ENCODE assay signal across 8 cellular contexts in the genomic region with DNA sequence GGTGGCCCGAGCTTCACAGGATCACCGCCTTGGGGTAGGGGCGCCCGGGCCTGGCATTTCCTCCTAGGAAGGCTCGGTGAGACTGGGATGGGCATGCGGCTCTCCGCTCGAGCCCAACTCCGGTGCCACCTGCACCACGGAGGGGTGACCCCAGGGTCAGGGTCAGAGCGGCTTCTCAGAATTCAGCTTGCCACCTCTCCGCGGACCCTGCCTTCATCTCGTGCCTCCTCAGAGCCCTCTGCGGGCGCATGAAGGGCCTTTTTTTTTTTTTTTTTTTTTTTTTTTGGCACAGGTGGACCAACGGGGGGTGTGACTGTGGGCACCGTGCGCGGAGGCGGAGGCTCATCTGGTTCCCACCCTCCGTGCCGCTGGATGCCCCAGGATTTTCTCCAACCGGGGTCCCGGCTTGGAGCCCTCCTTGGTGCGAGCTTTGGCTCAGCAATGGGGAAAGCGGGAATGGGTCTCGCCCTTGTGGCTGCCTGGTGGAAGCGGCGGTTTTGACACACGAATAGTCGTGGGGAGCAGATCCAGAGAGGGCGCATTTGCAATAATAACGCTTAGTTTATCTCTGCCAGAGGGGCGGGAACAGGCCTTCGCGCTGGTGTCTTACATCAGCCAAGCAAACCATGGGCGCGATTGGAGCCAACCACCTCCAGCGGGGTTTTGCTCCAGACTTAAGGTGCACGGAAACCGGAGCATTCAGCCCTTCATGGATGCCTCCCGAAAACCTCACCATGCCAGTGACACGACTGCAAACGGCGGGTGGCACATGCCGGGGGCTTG. TPM values are rescaled to one million over a fixed set of nuclear protein-coding genes. Genes with fewer than 3 reads are reported as not detected.
DNase-seq lines count a peak whose midpoint lies in the region; ATAC-seq and TF ChIP-seq lines count a peak whose summit lies in the region.

No MANE protein-coding gene starts in this region.

- peaks cover 5% of the 10 kb centered on the region; the same call in 1 of the 2 replicates for H3K36me3 ChIP-seq in SJCRH30
- H3K36me3 ChIP-seq in mucosa of rectum (ENCODE audit: control insufficient read depth in 2 of 2, insufficient read depth in 2 of 2, low read length in 2 of 2), result peaks cover 3 to 5% of the 10 kb centered on the region in 2 donors
- no peaks in the 10 kb centered on the region for H3K36me3 ChIP-seq in aorta (ENCODE audit: control insufficient read depth in 1 of 2, insufficient read depth in 2 of 2, low read length in 1 of 2)

- peaks cover 9% of the 10 kb centered on the region for H3K4me1 ChIP-seq in SJCRH30
- peaks cover 21 to 28% of the 10 kb centered on the region in 2 donors for H3K4me1 ChIP-seq in mucosa of rectum (ENCODE audit: control insufficient read depth in 2 of 2, insufficient read depth in 2 of 2, low read length in 2 of 2)
- H3K4me1 ChIP-seq in aorta (ENCODE audit: control insufficient read depth in 1 of 2, insufficient read depth in 2 of 2, low read length in 2 of 2), result no peaks in the 10 kb centered on the region

- intact Hi-C loops in aorta (cut with DNase I), result no loop called here

- peak in 74 of 76 experiments; percentile 38 to 89 (median 76) for DNase-seq in HUDEP-2 (lab: John Stamatoyannopoulos, UW; ENCODE audit: unreplicated experiment in 76 of 76)
- DNase-seq in SJCRH30, result peak; percentile 66 to 69
- DNase-seq in aorta, result peak; percentile 83 to 84
- no peak for DNase-seq in stimulated activated CD4-positive, alpha-beta T cell treated with anti-CD3 and anti-CD28 coated beads, Interleukin-4, amount 100 ng/mL, for 24 hours

- H3K27me3 ChIP-seq in SJCRH30 (no peaks in the 10 kb centered on the region), mucosa of rectum (ENCODE audit: control insufficient read depth in 2 of 2, insufficient read depth in 2 of 2, low read length in 2 of 2) (no peaks in the 10 kb centered on the region), aorta (ENCODE audit: control insufficient read depth in 1 of 2, insufficient read depth in 2 of 2, low read length in 1 of 2) (no peaks in the 10 kb centered on the region)

- H3K9ac ChIP-seq in mucosa of rectum (ENCODE audit: low read depth in 1 of 2, low read length in 2 of 2), result peak overlapping the region; percentile 68 to 94

- H3K27ac ChIP-seq in C4-2B (peak overlapping the region; percentile 100), SJCRH30 (peak overlapping the region; percentile 98), mucosa of rectum (ENCODE audit: low read depth in 2 of 2, low read length in 2 of 2) (peak overlapping the region; percentile 98 to 99), aorta (ENCODE audit: low read depth in 1 of 2, low read length in 2 of 2) (peak overlapping the region; percentile 67 to 93)

- no peaks in the 10 kb centered on the region for H3K9me3 ChIP-seq in SJCRH30 (replicated peaks)
- no peaks in the 10 kb centered on the region for H3K9me3 ChIP-seq in mucosa of rectum (ENCODE audit: control insufficient read depth in 2 of 2, low read length in 2 of 2)
- H3K9me3 ChIP-seq in aorta (ENCODE audit: control insufficient read depth, low read length), result no peaks in the 10 kb centered on the region

- peak overlapping the region; percentile 55 for H3K4me3 ChIP-seq in SJCRH30
- H3K4me3 ChIP-seq in mucosa of rectum (ENCODE audit: low read length in 2 of 2), result peak overlapping the region; percentile 88 to 99
- H3K4me3 ChIP-seq in aorta (ENCODE audit: low read length in 2 of 2), result peak overlapping the region; percentile 29 to 99

- TF ChIP-seq CTCF in C4-2B (conservative IDR thresholded peaks at IDR 0.05), result no peak

- 0 to 1% methylated on average over 45 to 47 of the region's 47 CpGs for WGBS in aorta, 2 donors

- peak; percentile 11 for ATAC-seq in esophagus mucosa
- ATAC-seq in aorta (ENCODE audit: low FRiP score), result peak; percentile 26
- no peak for ATAC-seq in HG02623 (IDR thresholded peaks at IDR 0.05; ENCODE audit: unreplicated experiment)

RNA-seq across cellular contexts. Expression of gene TNRC18, which starts 5.0 kb away (rescaled TPM):
- total RNA-seq in SJCRH30 (2014; rRNA removed; shearing (Covaris generic)), result 24.5 and 31.1 TPM in 2 replicates
- total RNA-seq in esophagus mucosa (26.2 TPM), aorta (100 to 1,000 TPM; 108 to 132 TPM)
- polyA plus RNA-seq in aorta, result 10 to 100 TPM; 41.8 to 48.4 TPM
